8 cellular contexts compared by ENCODE assay signal in genomic region chr1:26788836-26789611, GRCh38. TPM values are rescaled to one million over a fixed set of nuclear protein-coding genes. Genes with fewer than 3 reads are reported as not detected.
DNase-seq lines count a peak whose midpoint lies in the region; ATAC-seq, FAIRE-seq and TF ChIP-seq lines count a peak whose summit lies in the region.

No MANE protein-coding gene starts in this region.

- peak overlapping the region; percentile 97 to 98 for H3K4me3 Mint-ChIP-seq in CD14-positive monocyte

- peak overlapping the region; percentile 99 to 100 for H3K27ac ChIP-seq in kidney (ENCODE audit: low read depth in 2 of 2, low read length in 2 of 2)

- no peaks in the 10 kb centered on the region for H3K9me3 Mint-ChIP-seq in CD14-positive monocyte

- no peaks in the 10 kb centered on the region for H3K9me3 ChIP-seq in kidney (ENCODE audit: control insufficient read depth in 1 of 2, low read length in 2 of 2)

- peak overlapping the region; percentile 84 to 97 for H3K9ac ChIP-seq in kidney (ENCODE audit: low read length in 2 of 2)

- POLR2A ChIA-PET in HEK293T (lab: Yijun Ruan, JAX): interaction anchor here (0.5 to 7.7 kb wide), 26 partner anchors 8 to 289 kb away, joined by 3 to 100 read pairs (median 6); partner anchors contain the start of gene GPN2

- peak overlapping the region; percentile 82 to 99 (median 99) for H3K27ac Mint-ChIP-seq in CD14-positive monocyte

- FAIRE-seq in kidney (lab: Jason Lieb, UNC): peak; percentile 56

- intact Hi-C loops in CD14-positive monocyte (cut with micrococcal nuclease): loop anchor here (1.0 to 5.0 kb wide), 4 partner anchors 47 to 288 kb away; partner anchors contain the start of gene ARID1A (in 1 of the 2)
- intact Hi-C loops in kidney (cut with DNase I): no loop called here

- peak; percentile 26 to 34 for ATAC-seq in activated CD4-positive, CD25-positive, alpha-beta regulatory T cell treated with anti-CD3 and anti-CD28 coated beads, Interleukin-2, amount 50 U/mL, for 24 hours
- no peak for ATAC-seq in HG02623 (IDR thresholded peaks at IDR 0.05; ENCODE audit: unreplicated experiment)

- H3K27me3 Mint-ChIP-seq in CD14-positive monocyte (ENCODE audit: low read depth in 3 of 3): peaks cover 0 to 2% (median 0%) of the 10 kb centered on the region in 3 donors

- peaks cover 52% of the 10 kb centered on the region for H3K4me1 Mint-ChIP-seq in CD14-positive monocyte

- CTCF ChIA-PET in HEK293T (lab: Yijun Ruan, JAX): interaction anchor here (0.5 to 4.2 kb wide), 23 partner anchors 8 to 260 kb away, joined by 3 to 51 read pairs (median 4); no protein-coding TSS in a partner anchor

- TF ChIP-seq CTCF in CD14-positive monocyte (IDR thresholded peaks at IDR 0.05) (peak; percentile 95), kidney (IDR thresholded peaks at IDR 0.05; ENCODE audit: borderline replicate concordance, extremely low read depth, insufficient read depth) (peak; percentile 99)

- peaks cover 29% of the 10 kb centered on the region in 2 donors for H3K4me1 ChIP-seq in kidney (ENCODE audit: control insufficient read depth in 1 of 2, insufficient read depth in 1 of 2, low read depth in 1 of 2, low read length in 2 of 2)

- H3K36me3 ChIP-seq in kidney (ENCODE audit: control insufficient read depth in 1 of 2, insufficient read depth in 2 of 2, low read length in 2 of 2): peaks cover under 1% of the 10 kb centered on the region in 2 donors

- peak overlapping the region; percentile 76 to 95 for H3K4me3 ChIP-seq in kidney (ENCODE audit: low read length in 2 of 2)

- H3K36me3 Mint-ChIP-seq in CD14-positive monocyte: peaks cover 13 to 15% of the 10 kb centered on the region in 2 donors

- DNase-seq in CD14-positive monocyte (ENCODE audit: low spot score) (peak; percentile 84), HEK293T (ENCODE audit: extremely low spot score) (peak; percentile 81), NCI-H2227 treated with DMSO at 0.1 percent for 48 hours (lab: John Stamatoyannopoulos, UW) (peak; percentile 88), cerebellar nuclear complex (lab: John Stamatoyannopoulos, UW) (peak; percentile 18 to 87), kidney (peak; percentile 93)
- peak; percentile 67 to 76 for DNase-seq in stimulated activated CD4-positive, alpha-beta T cell treated with anti-CD3 and anti-CD28 coated beads, Interleukin-15, amount 100 ng/mL, for 1 hour (ENCODE audit: low read depth in 1 of 2, low spot score in 1 of 2)

TF ChIP-seq in HEK293T, 16 proteins besides CTCF, POLR2A, EP300 and RAD21:
- TF ChIP-seq FOXA1 (IDR thresholded peaks at IDR 0.05) (no peak), BHLHE40 (IDR thresholded peaks at IDR 0.05; ENCODE audit: borderline replicate concordance) (no peak), ZNF384 (IDR thresholded peaks at IDR 0.05) (no peak), PKNOX1 (IDR thresholded peaks at IDR 0.05) (no peak), ELF4 (IDR thresholded peaks at IDR 0.05) (no peak), FOXK2 (IDR thresholded peaks at IDR 0.05) (no peak), LEF1 (IDR thresholded peaks at IDR 0.05; ENCODE audit: borderline replicate concordance) (no peak), NFRKB (IDR thresholded peaks at IDR 0.05) (no peak), SP1 (IDR thresholded peaks at IDR 0.05) (no peak), L3MBTL2 (conservative IDR thresholded peaks at IDR 0.05) (no peak), FOXM1 (IDR thresholded peaks at IDR 0.05; ENCODE audit: borderline replicate concordance) (no peak), CTBP1 (IDR thresholded peaks at IDR 0.05; ENCODE audit: borderline replicate concordance) (no peak), HDGF (IDR thresholded peaks at IDR 0.05; ENCODE audit: borderline replicate concordance) (no peak), ARNT (IDR thresholded peaks at IDR 0.05) (no peak)

RNA-seq across cellular contexts. Expression of gene PIGV, which starts 1.3 kb away (rescaled TPM):
- polyA plus RNA-seq in CD14-positive monocyte: 1 to 10 TPM; 8.3 to 9.5 TPM
- total RNA-seq in kidney: 13.8 TPM
- polyA plus RNA-seq in kidney (ENCODE audit: insufficient read depth, low read depth, low replicate concordance): 15.5 TPM

RNA-seq across cellular contexts. Expression of gene ZDHHC18, which starts 37.5 kb away (rescaled TPM):
- polyA plus RNA-seq in CD14-positive monocyte: 1 to 10 TPM; 3.1 to 6.0 TPM
- total RNA-seq in kidney: 15.6 TPM
- polyA plus RNA-seq in kidney (ENCODE audit: insufficient read depth, low read depth, low replicate concordance): 6.7 TPM
